In genomic region chr22:29306830-29307657, GRCh38 we compare ENCODE assay signal across 8 cellular contexts. TPM values are rescaled to one million over a fixed set of nuclear protein-coding genes. Genes with fewer than 3 reads are reported as not detected.
DNase-seq lines count a peak whose midpoint lies in the region; ATAC-seq and TF ChIP-seq lines count a peak whose summit lies in the region.

No MANE protein-coding gene starts in this region.

- peak overlapping the region; percentile 60 to 82 (median 65) for H3K4me3 ChIP-seq in BLaER1 treated with 17β-estradiol and CSF1 and Interleukin-3, amounts not matched to agents 10 nM and 100 nM
- H3K4me3 ChIP-seq in H7 (ENCODE audit: insufficient read depth, low read depth, low read length) = peak overlapping the region; percentile 64
- peak overlapping the region; percentile 70 to 98 (median 94) for H3K4me3 ChIP-seq in heart right ventricle
- H3K4me3 ChIP-seq in osteoblast (ENCODE audit: insufficient read depth, low read length) = peak overlapping the region; percentile 81

- DNase-seq in H7 (peak; percentile 98), NOMO-1 (lab: John Stamatoyannopoulos, UW; ENCODE audit: unreplicated experiment in 2 of 2) (peak; percentile 32 to 59), amniotic epithelial cell (ENCODE audit: low read depth) (peak; percentile 62), heart right ventricle (peak; percentile 87 to 89), osteoblast (ENCODE audit: insufficient read length, low spot score, missing footprints) (peak; percentile 99), NCI-H187 treated with DMSO at 0.1 percent for 48 hours (lab: John Stamatoyannopoulos, UW) (no peak)

- ATAC-seq in heart right ventricle = peak; percentile 66 to 79 (median 70)
- no peak for ATAC-seq in HG03045 (IDR thresholded peaks at IDR 0.05; ENCODE audit: unreplicated experiment)

- peaks cover 0 to 56% (median 48%) of the 10 kb centered on the region in 11 experiments; a peak in 18 of 22 replicates for H3K27me3 ChIP-seq in BLaER1 treated with 17β-estradiol and CSF1 and Interleukin-3, amounts not matched to agents 10 nM and 100 nM
- H3K27me3 ChIP-seq in H7 (ENCODE audit: control insufficient read depth, insufficient read depth, low read length) = no peaks in the 10 kb centered on the region
- no peaks in the 10 kb centered on the region for H3K27me3 ChIP-seq in heart right ventricle
- no peaks in the 10 kb centered on the region for H3K27me3 ChIP-seq in osteoblast (ENCODE audit: insufficient read depth, low read length)

- peak overlapping the region; percentile 99 for H2AFZ ChIP-seq in osteoblast (ENCODE audit: low read length)

- H3K36me3 ChIP-seq in BLaER1 treated with 17β-estradiol and CSF1 and Interleukin-3, amounts not matched to agents 10 nM and 100 nM = no peaks in the 10 kb centered on the region
- no peaks in the 10 kb centered on the region for H3K36me3 ChIP-seq in H7 (replicated peaks; ENCODE audit: control insufficient read depth, insufficient read depth, low read length)
- H3K36me3 ChIP-seq in heart right ventricle = peaks cover 0 to 9% (median 0%) of the 10 kb centered on the region in 9 donors
- no peaks in the 10 kb centered on the region for H3K36me3 ChIP-seq in osteoblast (ENCODE audit: insufficient read depth, low read length)

- peak overlapping the region; percentile 39 to 96 (median 60); a peak in 21 of 22 replicates for H3K27ac ChIP-seq in BLaER1 treated with 17β-estradiol and CSF1 and Interleukin-3, amounts not matched to agents 10 nM and 100 nM
- H3K27ac ChIP-seq in heart right ventricle (peak overlapping the region; percentile 90 to 98 (median 94)), osteoblast (ENCODE audit: low read depth, low read length) (peak overlapping the region; percentile 65)

- TF ChIP-seq CTCF in heart right ventricle (IDR thresholded peaks at IDR 0.05) = peak in 3 of 9 donors; percentile 21 to 44 (median 42)
- no peak for TF ChIP-seq CTCF in osteoblast (IDR thresholded peaks at IDR 0.05; ENCODE audit: extremely low read depth, low read depth, low read length)

- H3K9ac ChIP-seq in BLaER1 treated with 17β-estradiol and CSF1 and Interleukin-3, amounts not matched to agents 10 nM and 100 nM = peak overlapping the region; percentile 62 to 96 (median 77)

- no peaks in the 10 kb centered on the region for H3K9me3 ChIP-seq in BLaER1 treated with 17β-estradiol and CSF1 and Interleukin-3, amounts not matched to agents 10 nM and 100 nM (replicated peaks in 1 of 11)
- H3K9me3 ChIP-seq in heart right ventricle (no peaks in the 10 kb centered on the region), osteoblast (ENCODE audit: low read depth, low read length) (no peaks in the 10 kb centered on the region)

- intact Hi-C loops in heart right ventricle (cut with DNase I) = loop anchor here in 6 of 10 donors (1.0 to 5.0 kb wide), 6 partner anchors 35 to 52 kb away; partner anchors contain the start of genes EWSR1 (in 3 of the 6) and RHBDD3 (in 2 of the 6)

- H3K79me2 ChIP-seq in osteoblast (ENCODE audit: insufficient read depth, low read length) = peaks cover 32% of the 10 kb centered on the region

- 2 to 4% methylated on average over 79 to 85 of the region's 86 CpGs for WGBS in heart right ventricle, 2 donors

- peak overlapping the region; percentile 89 to 99 (median 99) for H3K4me2 ChIP-seq in BLaER1 treated with 17β-estradiol and CSF1 and Interleukin-3, amounts not matched to agents 10 nM and 100 nM
- H3K4me2 ChIP-seq in osteoblast (ENCODE audit: insufficient read depth, low read length) = peak overlapping the region; percentile 95

- peaks cover 7 to 58% (median 42%) of the 10 kb centered on the region in 11 experiments; a peak in 19 of 22 replicates for H4K20me1 ChIP-seq in BLaER1 treated with 17β-estradiol and CSF1 and Interleukin-3, amounts not matched to agents 10 nM and 100 nM
- H4K20me1 ChIP-seq in osteoblast (ENCODE audit: insufficient read depth, low read length) = peaks cover 8% of the 10 kb centered on the region

- H3K4me1 ChIP-seq in BLaER1 treated with 17β-estradiol and CSF1 and Interleukin-3, amounts not matched to agents 10 nM and 100 nM = peaks cover 77 to 95% (median 87%) of the 10 kb centered on the region in 10 experiments
- H3K4me1 ChIP-seq in heart right ventricle (peaks cover 43 to 71% (median 59%) of the 10 kb centered on the region in 9 donors), osteoblast (ENCODE audit: insufficient read depth, low read length) (peaks cover 37% of the 10 kb centered on the region)

RNA-seq across cellular contexts. Expression of gene GAS2L1, which starts 0.6 kb away (rescaled TPM):
- total RNA-seq in H7 (2014; rRNA removed; shearing (Covaris generic)) = 22.2 and 28.3 TPM in 2 replicates
- 10 to 100 TPM; 10.9 to 35.4 (median 13.6) TPM for total RNA-seq in heart right ventricle
- polyA plus RNA-seq in heart right ventricle = 10 to 100 TPM; 29.6 to 45.0 TPM
- 11.6 and 13.0 TPM in 2 replicates for total RNA-seq in osteoblast

RNA-seq across cellular contexts. Expression of gene RASL10A, which starts 8.5 kb away (rescaled TPM):
- total RNA-seq in H7 (2014; rRNA removed; shearing (Covaris generic)) = 4.2 and 5.1 TPM in 2 replicates
- total RNA-seq in heart right ventricle = 1 to 10 TPM in 8 of 10 donors, under 1 TPM in 2; 0.87 to 4.3 (median 1.6) TPM
- 1 to 10 TPM; 3.1 to 3.8 TPM for polyA plus RNA-seq in heart right ventricle
- not detected in 2 replicates for total RNA-seq in osteoblast

RNA-seq across cellular contexts. Expression of gene EWSR1, which starts 39.0 kb away (rescaled TPM):
- 226 and 229 TPM in 2 replicates for total RNA-seq in H7 (2014; rRNA removed; shearing (Covaris generic))
- total RNA-seq in heart right ventricle = 100 to 1,000 TPM; 131 to 153 (median 139) TPM
- polyA plus RNA-seq in heart right ventricle = 100 to 1,000 TPM; 105 to 115 TPM
- 139 and 148 TPM in 2 replicates for total RNA-seq in osteoblast

RNA-seq across cellular contexts. Expression of gene RHBDD3, which starts 39.3 kb away (rescaled TPM):
- total RNA-seq in H7 (2014; rRNA removed; shearing (Covaris generic)) = 71.6 and 76.3 TPM in 2 replicates
- total RNA-seq in heart right ventricle (10 to 100 TPM in 9 of 10 donors, 1 to 10 TPM in 1; 7.0 to 18.0 (median 12.2) TPM), osteoblast (25.0 and 32.7 TPM in 2 replicates)
- 10 to 100 TPM; 17.3 to 25.8 TPM for polyA plus RNA-seq in heart right ventricle
